11 cellular contexts compared by ENCODE assay signal in genomic region chr4:83036991-83037390, GRCh38. TPM values are rescaled to one million over a fixed set of nuclear protein-coding genes. Genes with fewer than 3 reads are reported as not detected.
DNase-seq lines count a peak whose midpoint lies in the region; ATAC-seq, FAIRE-seq and TF ChIP-seq lines count a peak whose summit lies in the region.
"Had no signal": no experiment of that assay in that cellular context is flagged by ENCODE, and none has a peak within 500 bp of the region (broad histone marks: within the 10 kb centered on the region; RNA-seq: fewer than 3 reads in every experiment).

No MANE protein-coding gene starts in this region.

- H3K4me1 ChIP-seq in DND-41 (ENCODE audit: insufficient read depth, low read length) = peaks cover 40% of the 10 kb centered on the region

- no peaks in the 10 kb centered on the region for H3K9me3 ChIP-seq in DND-41 (ENCODE audit: insufficient read depth, low read length, severe bottlenecking)
- H3K9me3 ChIP-seq: tibial nerve had no signal

- peaks cover 67% of the 10 kb centered on the region for H3K79me2 ChIP-seq in DND-41 (ENCODE audit: insufficient read depth, low read length)

- FAIRE-seq in bronchial epithelial cell (lab: Jason Lieb, UNC) = no peak

- H3K27ac ChIP-seq in DND-41 (ENCODE audit: low read length) = peak overlapping the region; percentile 24; the same call in 1 of the 2 replicates

- H3K27ac Mint-ChIP-seq in naive thymus-derived CD8-positive, alpha-beta T cell = peak overlapping the region in 2 of 10 donors; percentile 62 to 65

- DNase-seq in DND-41 (no peak), NOMO-1 (lab: John Stamatoyannopoulos, UW; ENCODE audit: unreplicated experiment in 2 of 2) (peak; percentile 81 to 89), bronchial epithelial cell (ENCODE audit: low read depth) (peak; percentile 8), GM03348 (ENCODE audit: low spot score) (no peak), KBM-7 (no peak), SK-N-DZ (ENCODE audit: low spot score) (no peak)
- no peak for DNase-seq in naive thymus-derived CD8-positive, alpha-beta T cell
- DNase-seq: DMS 273 treated with DMSO at 0.1 percent for 48 hours, NCI-H1930 had no signal

- TF ChIP-seq CTCF in DND-41 (IDR thresholded peaks at IDR 0.05; ENCODE audit: borderline replicate concordance, extremely low read depth, low read length, poor library complexity, severe bottlenecking) (no peak), bronchial epithelial cell (IDR thresholded peaks at IDR 0.05; ENCODE audit: insufficient read depth, low read length, severe bottlenecking) (no peak)

- H3K27me3 ChIP-seq in DND-41 (ENCODE audit: insufficient read depth, low read length, poor library complexity) (no peaks in the 10 kb centered on the region), bronchial epithelial cell (ENCODE audit: control insufficient read depth, insufficient read depth, low read length) (no peaks in the 10 kb centered on the region)
- H3K27me3 ChIP-seq: tibial nerve had no signal

- peaks cover 0 to 1% (median 0%) of the 10 kb centered on the region in 5 donors for H3K27me3 Mint-ChIP-seq in naive thymus-derived CD8-positive, alpha-beta T cell

- peak overlapping the region; percentile 98 for H3K4me2 ChIP-seq in DND-41 (ENCODE audit: insufficient read depth, low read length)

- H4K20me1 ChIP-seq in DND-41 (ENCODE audit: insufficient read depth, low read length) = peaks cover 4% of the 10 kb centered on the region; the same call in 1 of the 2 replicates

- ATAC-seq in DND-41 (ENCODE audit: insufficient read depth, low read depth) (no peak), HG03442 (IDR thresholded peaks at IDR 0.05; ENCODE audit: unreplicated experiment) (no peak)
- ATAC-seq in naive thymus-derived CD8-positive, alpha-beta T cell = no peak

- H3K36me3 ChIP-seq in DND-41 (ENCODE audit: insufficient read depth, low read length) = no peaks in the 10 kb centered on the region
- H3K36me3 ChIP-seq in bronchial epithelial cell (ENCODE audit: control insufficient read depth, insufficient read depth, low read length) = no peaks in the 10 kb centered on the region
- H3K36me3 ChIP-seq: tibial nerve had no signal

- POLR2A ChIA-PET in naive thymus-derived CD8-positive, alpha-beta T cell (lab: Charles Lee) = interaction anchor here (0.6 to 1.5 kb wide), 3 partner anchors 26 to 457 kb away, joined by 4 to 6 read pairs (median 4); partner anchors contain the start of genes COQ2 and LIN54

- H3K4me3 Mint-ChIP-seq in naive thymus-derived CD8-positive, alpha-beta T cell = peak overlapping the region; percentile 7 to 100 (median 94)

- H3K4me3 ChIP-seq in DND-41 (ENCODE audit: low read depth in 1 of 2, low read length in 2 of 2) (peak overlapping the region in 1 of 2 experiments; percentile 27; a peak in 1 of 4 replicates), bronchial epithelial cell (ENCODE audit: low read depth, low read length) (no peak overlapping the region)

- no peaks in the 10 kb centered on the region for H3K9me3 Mint-ChIP-seq in naive thymus-derived CD8-positive, alpha-beta T cell

- H3K9ac ChIP-seq in DND-41 (ENCODE audit: low read depth, low read length) = peak overlapping the region; percentile 17; the same call in 1 of the 2 replicates

- in situ Hi-C loops in KBM-7 (cut with MboI; ENCODE audit: low pct_unique_long_range_greater_than_20kb, low sequenced_read_pairs) = no loop called here

- H2AFZ ChIP-seq in DND-41 (ENCODE audit: low read depth, low read length) = no peak overlapping the region

- H3K4me1 Mint-ChIP-seq in naive thymus-derived CD8-positive, alpha-beta T cell = peaks cover 17 to 56% (median 47%) of the 10 kb centered on the region in 4 donors

- H3K36me3 Mint-ChIP-seq in naive thymus-derived CD8-positive, alpha-beta T cell = peaks cover 0 to 11% (median 1%) of the 10 kb centered on the region in 3 donors

RNA-seq across cellular contexts. Expression of gene COPS4, which starts 2.0 kb away (rescaled TPM):
- total RNA-seq in bronchial epithelial cell = 41.6 and 42.2 TPM in 2 replicates
- total RNA-seq in naive thymus-derived CD8-positive, alpha-beta T cell = 10 to 100 TPM; 26.1 to 28.9 TPM
- 10 to 100 TPM; 58.4 to 62.5 (median 61.2) TPM for polyA plus RNA-seq in naive thymus-derived CD8-positive, alpha-beta T cell
- 71.9 and 72.8 TPM in 2 replicates for polyA plus RNA-seq in SK-N-DZ (2014; cell fraction: cytosol; rRNA removed)
- polyA plus RNA-seq in SK-N-DZ (2014; cell fraction: nucleus; rRNA removed) = 24.6 and 34.9 TPM in 2 replicates

RNA-seq across cellular contexts. Expression of gene LIN54, which starts 26.4 kb away (rescaled TPM):
- 6.6 and 9.6 TPM in 2 replicates for total RNA-seq in bronchial epithelial cell
- total RNA-seq in naive thymus-derived CD8-positive, alpha-beta T cell = 10 to 100 TPM; 23.6 to 24.1 TPM
- 10 to 100 TPM in 1 of 3 donors, 1 to 10 TPM in 2; 9.4 to 10.7 (median 9.5) TPM for polyA plus RNA-seq in naive thymus-derived CD8-positive, alpha-beta T cell
- 10.8 and 14.5 TPM in 2 replicates for polyA plus RNA-seq in SK-N-DZ (2014; cell fraction: cytosol; rRNA removed)
- polyA plus RNA-seq in SK-N-DZ (2014; cell fraction: nucleus; rRNA removed) = 5.5 and 6.7 TPM in 2 replicates

Comparison
In these comparisons a context has a peak if more than half of its experiments do, and no peak if none do; other contexts are left out.
1. DNase-seq: peak in NOMO-1 (2 of 2) and bronchial epithelial cell (single experiment); none in DND-41 (single experiment), naive thymus-derived CD8-positive, alpha-beta T cell (0 of 10), GM03348 (single experiment), KBM-7 (single experiment) and SK-N-DZ (single experiment).